In genomic region chr9:111482656-111483418, GRCh38 we compare ENCODE assay signal across 1 cellular context.
TF ChIP-seq lines count a peak whose summit lies in the region.

No MANE protein-coding gene starts in this region.

TF ChIP-seq in HepG2, 621 proteins besides CTCF, POLR2A, EP300 and RAD21 (continued from another document and continues in another):
- TF ChIP-seq ZBTB39 (CRISPR knock-in tag; IDR thresholded peaks at IDR 0.05): no peak; the same call in 1 of the 2 replicates
- TF ChIP-seq MYPOP (CRISPR knock-in tag; IDR thresholded peaks at IDR 0.05): peak; percentile 67; the same call in 1 of the 2 replicates
- no peak for TF ChIP-seq ZNF367 (CRISPR knock-in tag; IDR thresholded peaks at IDR 0.05; ENCODE audit: borderline replicate concordance)
- TF ChIP-seq SOX6 (IDR thresholded peaks at IDR 0.05): no peak
- peak; percentile 21; the same call in 1 of the 2 replicates for TF ChIP-seq SOX6 (CRISPR knock-in tag; IDR thresholded peaks at IDR 0.05)
- TF ChIP-seq HNF1B (CRISPR knock-in tag; IDR thresholded peaks at IDR 0.05): 0 out of 2 replicates have a peak, but pooled peaks have one; percentile 59
- 0 out of 2 replicates have a peak, but pooled peaks have one; percentile 46 for TF ChIP-seq FOXC1 (CRISPR knock-in tag; IDR thresholded peaks at IDR 0.05; ENCODE audit: borderline replicate concordance)
- TF ChIP-seq PHF8 (CRISPR knock-in tag; IDR thresholded peaks at IDR 0.05): peak; percentile 59
- TF ChIP-seq AGO1 (IDR thresholded peaks at IDR 0.05; ENCODE audit: low read depth, low read length, poor library complexity, severe bottlenecking): peak; percentile 28
- no peak for TF ChIP-seq RFXAP (CRISPR knock-in tag; IDR thresholded peaks at IDR 0.05; ENCODE audit: borderline replicate concordance)
- no peak for TF ChIP-seq ZSCAN12 (CRISPR knock-in tag; IDR thresholded peaks at IDR 0.05)
- peak; percentile 54; the same call in 1 of the 2 replicates for TF ChIP-seq SIX1 (CRISPR knock-in tag; IDR thresholded peaks at IDR 0.05; ENCODE audit: borderline replicate concordance)
- TF ChIP-seq MEIS2 (CRISPR knock-in tag; IDR thresholded peaks at IDR 0.05): 0 out of 2 replicates have a peak, but pooled peaks have one; percentile 24
- TF ChIP-seq KDM3A (CRISPR knock-in tag; IDR thresholded peaks at IDR 0.05; ENCODE audit: low read depth): 0 out of 2 replicates have a peak, but pooled peaks have one; percentile 25
- TF ChIP-seq MXD1 (CRISPR knock-in tag; IDR thresholded peaks at IDR 0.05): no peak
- TF ChIP-seq KDM5B (CRISPR knock-in tag; IDR thresholded peaks at IDR 0.05; ENCODE audit: borderline replicate concordance): peak; percentile 45; the same call in 1 of the 2 replicates
- peak; percentile 63 for TF ChIP-seq ZNF639 (CRISPR knock-in tag; conservative IDR thresholded peaks at IDR 0.05)
- peak; percentile 80 for TF ChIP-seq ZFX (CRISPR knock-in tag; IDR thresholded peaks at IDR 0.05; ENCODE audit: low read depth)
- TF ChIP-seq ZNF670 (CRISPR knock-in tag; IDR thresholded peaks at IDR 0.05; ENCODE audit: borderline replicate concordance): 0 out of 2 replicates have a peak, but pooled peaks have one; percentile 39
- TF ChIP-seq ZNF446 (CRISPR knock-in tag; IDR thresholded peaks at IDR 0.05): peak; percentile 74; the same call in 1 of the 2 replicates
- TF ChIP-seq ARID2 (CRISPR knock-in tag; IDR thresholded peaks at IDR 0.05; ENCODE audit: borderline replicate concordance): no peak
- TF ChIP-seq HOMEZ (CRISPR knock-in tag; IDR thresholded peaks at IDR 0.05; ENCODE audit: low read depth): no peak
- TF ChIP-seq CREM (IDR thresholded peaks at IDR 0.05): peak; percentile 44; the same call in 1 of the 2 replicates
- TF ChIP-seq CREM (CRISPR knock-in tag; IDR thresholded peaks at IDR 0.05): no peak
- TF ChIP-seq FOXA3 (CRISPR knock-in tag; IDR thresholded peaks at IDR 0.05): 0 out of 2 replicates have a peak, but pooled peaks have one; percentile 5
- TF ChIP-seq THRA (CRISPR knock-in tag; IDR thresholded peaks at IDR 0.05; ENCODE audit: borderline replicate concordance): 0 out of 2 replicates have a peak, but pooled peaks have one; percentile 10
- TF ChIP-seq ZMAT5 (CRISPR knock-in tag; IDR thresholded peaks at IDR 0.05; ENCODE audit: borderline replicate concordance, low read depth): no peak
- TF ChIP-seq CBFB (CRISPR knock-in tag; IDR thresholded peaks at IDR 0.05): 0 out of 2 replicates have a peak, but pooled peaks have one; percentile 31
- TF ChIP-seq ARID5B (CRISPR knock-in tag; IDR thresholded peaks at IDR 0.05): peak; percentile 22; the same call in 1 of the 2 replicates
- TF ChIP-seq PBX3 (CRISPR knock-in tag; IDR thresholded peaks at IDR 0.05; ENCODE audit: borderline replicate concordance): no peak
- TF ChIP-seq ZMAT3 (CRISPR knock-in tag; conservative IDR thresholded peaks at IDR 0.05): 0 out of 2 replicates have a peak, but pooled peaks have one; percentile 44
- no peak for TF ChIP-seq ZNF547 (CRISPR knock-in tag; IDR thresholded peaks at IDR 0.05)
- TF ChIP-seq GABPA (IDR thresholded peaks at IDR 0.05; ENCODE audit: low read depth, low read length): no peak
- peak; percentile 55; the same call in 1 of the 2 replicates for TF ChIP-seq GABPA (CRISPR knock-in tag; IDR thresholded peaks at IDR 0.05; ENCODE audit: low read depth)
- TF ChIP-seq ZNF792 (CRISPR knock-in tag; IDR thresholded peaks at IDR 0.05): 0 out of 2 replicates have a peak, but pooled peaks have one; percentile 34
- TF ChIP-seq KLF9 (CRISPR knock-in tag; IDR thresholded peaks at IDR 0.05; ENCODE audit: low read depth): no peak
- TF ChIP-seq ATF4 (CRISPR knock-in tag; IDR thresholded peaks at IDR 0.05): peak in 1 of 2 experiments; percentile 5; a peak in 1 of 4 replicates
- no peak for TF ChIP-seq ZSCAN31 (CRISPR knock-in tag; IDR thresholded peaks at IDR 0.05; ENCODE audit: low read depth)
- TF ChIP-seq ZBTB2 (CRISPR knock-in tag; IDR thresholded peaks at IDR 0.05; ENCODE audit: low read depth): peak; percentile 82
- peak; percentile 50; the same call in 1 of the 2 replicates for TF ChIP-seq ZNF350 (CRISPR knock-in tag; IDR thresholded peaks at IDR 0.05; ENCODE audit: borderline replicate concordance, low read depth)
- TF ChIP-seq ZNF430 (CRISPR knock-in tag; IDR thresholded peaks at IDR 0.05): peak; percentile 78
- peak; percentile 20; the same call in 1 of the 2 replicates for TF ChIP-seq RXRB (CRISPR knock-in tag; IDR thresholded peaks at IDR 0.05; ENCODE audit: borderline replicate concordance)
